1 cellular context compared by ENCODE assay signal in genomic region chr5:179550511-179551342, GRCh38.
A peak's percentile ranks its signal among the peaks of the same experiment; 100 is the strongest.
TF ChIP-seq lines count a peak whose summit lies in the region.

Gene RUFY1 (plus strand): TSS chr5:179550554. CDS start chr5:179550570, 16 bp downstream.

TF ChIP-seq in K562, 482 proteins besides CTCF, POLR2A, EP300 and RAD21 (continued from another document and continues in another):
- TF ChIP-seq CXXC5 (CRISPR knock-in tag; IDR thresholded peaks at IDR 0.05) (peak; percentile 81), ZNF589 (CRISPR knock-in tag; IDR thresholded peaks at IDR 0.05; ENCODE audit: low read depth) (peak; percentile 83; the same call in 1 of the 2 replicates), ZNF316 (IDR thresholded peaks at IDR 0.05) (no peak), BACH1 (tag; IDR thresholded peaks at IDR 0.05) (0 out of 2 replicates have a peak, but pooled peaks have one; percentile 19), SAFB2 (IDR thresholded peaks at IDR 0.05; ENCODE audit: borderline replicate concordance, low read depth, low read length, severe bottlenecking) (no peak), ZNF12 (CRISPR knock-in tag; IDR thresholded peaks at IDR 0.05) (no peak), ZBTB12 (CRISPR knock-in tag; IDR thresholded peaks at IDR 0.05) (no peak), ERF (CRISPR knock-in tag; IDR thresholded peaks at IDR 0.05) (peak; percentile 88; the same call in 1 of the 2 replicates), HNRNPLL (IDR thresholded peaks at IDR 0.05; ENCODE audit: low read depth, low read length, poor library complexity, severe bottlenecking) (peak; percentile 50), MECOM (CRISPR knock-in tag; IDR thresholded peaks at IDR 0.05) (peak; percentile 32; the same call in 1 of the 2 replicates), MYNN (IDR thresholded peaks at IDR 0.05) (no peak), MYNN (CRISPR knock-in tag; IDR thresholded peaks at IDR 0.05) (no peak), USF1 (CRISPR knock-in tag; IDR thresholded peaks at IDR 0.05) (peak; percentile 76), TAF1 (IDR thresholded peaks at IDR 0.05; ENCODE audit: control insufficient read depth, extremely low read depth, insufficient read depth, low read length, severe bottlenecking) (peak; percentile 49), TARDBP (IDR thresholded peaks at IDR 0.05) (no peak), POLR2AphosphoS5 (IDR thresholded peaks at IDR 0.05; ENCODE audit: control insufficient read depth, insufficient read depth, low read depth, low read length) (peak; percentile 39; the same call in 1 of the 2 replicates), FOXP1 (CRISPR knock-in tag; IDR thresholded peaks at IDR 0.05) (peak; percentile 45), SMARCA5 (IDR thresholded peaks at IDR 0.05) (no peak), ATF3 (IDR thresholded peaks at IDR 0.05) (no peak), ATF3 (CRISPR knock-in tag; conservative IDR thresholded peaks at IDR 0.05) (no peak), TOE1 (IDR thresholded peaks at IDR 0.05; ENCODE audit: borderline replicate concordance) (peak; percentile 84; the same call in 1 of the 2 replicates), TOE1 (CRISPR knock-in tag; IDR thresholded peaks at IDR 0.05; ENCODE audit: borderline replicate concordance, low read depth) (no peak), RFX5 (IDR thresholded peaks at IDR 0.05; ENCODE audit: low read depth, low read length) (no peak), CHAMP1 (IDR thresholded peaks at IDR 0.05) (no peak), ZNF134 (CRISPR knock-in tag; conservative IDR thresholded peaks at IDR 0.05) (peak; percentile 99), SMC3 (conservative IDR thresholded peaks at IDR 0.05; ENCODE audit: insufficient read depth, low read depth, low read length) (no peak), ZFP91 (CRISPR knock-in tag; IDR thresholded peaks at IDR 0.05) (no peak), ZNF431 (CRISPR knock-in tag; IDR thresholded peaks at IDR 0.05) (peak; percentile 55), RBM25 (IDR thresholded peaks at IDR 0.05; ENCODE audit: low read depth, low read length, severe bottlenecking) (no peak), ELF1 (tag; IDR thresholded peaks at IDR 0.05) (peak; percentile 6; the same call in 1 of the 2 replicates), PHB2 (IDR thresholded peaks at IDR 0.05; ENCODE audit: low read depth) (no peak), ZC3H8 (IDR thresholded peaks at IDR 0.05) (no peak), ZNF175 (CRISPR knock-in tag; IDR thresholded peaks at IDR 0.05; ENCODE audit: low read depth) (peak; percentile 62; the same call in 1 of the 2 replicates), BCOR (IDR thresholded peaks at IDR 0.05) (0 out of 2 replicates have a peak, but pooled peaks have one; percentile 39), TAF15 (IDR thresholded peaks at IDR 0.05; ENCODE audit: low read depth, low read length) (no peak), ZNF79 (CRISPR knock-in tag; IDR thresholded peaks at IDR 0.05; ENCODE audit: low read depth) (no peak), UBTF (IDR thresholded peaks at IDR 0.05; ENCODE audit: borderline replicate concordance in 1 of 2, low read depth in 2 of 2, low read length in 2 of 2) (0 out of 4 replicates have a peak, but pooled peaks of 1 of the 2 experiments have one; percentile 5), ZNF764 (CRISPR knock-in tag; IDR thresholded peaks at IDR 0.05; ENCODE audit: low read depth) (no peak), ZNF639 (CRISPR knock-in tag; conservative IDR thresholded peaks at IDR 0.05 in 1 of 2, IDR thresholded peaks at IDR 0.05 in 1 of 2) (peak in 1 of 2 experiments; percentile 92; a peak in 2 of 4 replicates), ZNF311 (CRISPR knock-in tag; IDR thresholded peaks at IDR 0.05) (no peak), ZNF717 (CRISPR knock-in tag; IDR thresholded peaks at IDR 0.05) (no peak), CAMTA2 (CRISPR knock-in tag; conservative IDR thresholded peaks at IDR 0.05) (peak; percentile 79; the same call in 1 of the 2 replicates), NFE2 (IDR thresholded peaks at IDR 0.05; ENCODE audit: low read depth) (no peak), SMARCA4 (IDR thresholded peaks at IDR 0.05) (0 out of 2 replicates have a peak, but pooled peaks have one; percentile 13), PATZ1 (CRISPR knock-in tag; IDR thresholded peaks at IDR 0.05; ENCODE audit: borderline replicate concordance) (no peak), HNRNPUL1 (IDR thresholded peaks at IDR 0.05; ENCODE audit: low read length) (no peak), MCM2 (IDR thresholded peaks at IDR 0.05; ENCODE audit: low read depth) (no peak), CEBPZ (IDR thresholded peaks at IDR 0.05; ENCODE audit: borderline replicate concordance, low read depth, low read length) (no peak), ESRRB (CRISPR knock-in tag; IDR thresholded peaks at IDR 0.05; ENCODE audit: borderline replicate concordance) (no peak), FUS (optimal IDR thresholded peaks at IDR 0.05; ENCODE audit: low read depth, low read length) (peak; percentile 57), SAFB (IDR thresholded peaks at IDR 0.05; ENCODE audit: borderline replicate concordance, low read depth, low read length) (0 out of 2 replicates have a peak, but pooled peaks have one; percentile 32), ZNF778 (CRISPR knock-in tag; IDR thresholded peaks at IDR 0.05) (no peak), ZNF384 (IDR thresholded peaks at IDR 0.05; ENCODE audit: low read depth, low read length) (no peak), FOXA1 (IDR thresholded peaks at IDR 0.05; ENCODE audit: borderline replicate concordance) (no peak), POLR2G (IDR thresholded peaks at IDR 0.05; ENCODE audit: low read depth, low read length) (peak; percentile 94)
